Comparison of ENCODE assay signal across 11 cellular contexts in the genomic region with DNA sequence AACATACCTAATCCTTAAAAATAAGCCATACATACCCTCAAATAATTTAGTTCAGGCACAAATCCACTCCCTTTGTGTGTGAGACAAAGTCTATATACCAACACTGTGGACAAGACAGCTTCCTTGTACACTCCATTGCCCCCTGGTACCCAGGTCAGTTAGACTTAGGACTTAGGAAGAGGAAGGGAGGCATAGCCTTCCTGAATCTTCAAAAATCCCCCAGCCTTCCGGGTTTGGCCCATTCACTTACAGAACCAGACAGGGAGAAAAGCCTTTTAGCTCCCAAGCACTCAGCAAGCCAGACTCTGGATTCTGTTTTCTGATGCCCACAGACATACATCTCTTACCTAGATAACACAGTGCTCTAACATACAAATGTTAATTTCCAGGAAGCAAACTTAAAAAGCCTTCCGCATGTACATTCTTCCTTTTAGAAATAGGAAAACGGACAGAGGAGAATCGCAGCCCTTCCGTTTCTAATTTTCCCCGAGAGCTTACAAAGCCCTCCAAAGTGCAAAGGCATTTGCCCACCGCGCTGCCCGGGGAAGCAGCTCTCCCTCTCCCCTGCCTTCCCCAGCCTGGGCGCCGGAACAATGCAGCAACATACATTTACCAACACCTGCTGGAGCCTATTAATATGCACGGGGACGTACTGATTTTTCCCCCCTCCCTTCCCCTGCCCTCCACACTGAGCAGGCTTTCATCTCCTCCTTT.
A peak's percentile ranks its signal among the peaks of the same experiment; 100 is the strongest.
DNase-seq lines count a peak whose midpoint lies in the region; ATAC-seq and TF ChIP-seq lines count a peak whose summit lies in the region.
"Had no signal": no experiment of that assay in that cellular context is flagged by ENCODE, and none has a peak within 500 bp of the region (broad histone marks: within the 10 kb centered on the region; RNA-seq: fewer than 3 reads in every experiment).

No MANE protein-coding gene starts in this region.

- TF ChIP-seq CTCF in glutamatergic neuron (IDR thresholded peaks at IDR 0.05; ENCODE audit: partially characterized antibody, unreplicated experiment): no peak

- H3K27ac Mint-ChIP-seq in glutamatergic neuron (ENCODE audit: unreplicated experiment): peak overlapping the region; percentile 98
- H3K27ac Mint-ChIP-seq: activated naive CD8-positive, alpha-beta T cell had no signal

- peaks cover 37% of the 10 kb centered on the region for H3K4me1 ChIP-seq in ES-I3 (ENCODE audit: insufficient read depth, low read length)

- peak overlapping the region; percentile 87 for H3K4me3 Mint-ChIP-seq in glutamatergic neuron (ENCODE audit: unreplicated experiment)
- H3K4me3 Mint-ChIP-seq: activated naive CD8-positive, alpha-beta T cell had no signal

- no peaks in the 10 kb centered on the region for H3K9me3 ChIP-seq in ES-I3 (ENCODE audit: control insufficient read depth, insufficient read depth, low read length)
- H3K9me3 ChIP-seq: upper lobe of left lung had no signal

- peak overlapping the region; percentile 67 for H3K9ac ChIP-seq in ES-I3 (ENCODE audit: low read depth, low read length)

- peaks cover 18% of the 10 kb centered on the region for H3K9me3 Mint-ChIP-seq in glutamatergic neuron (ENCODE audit: unreplicated experiment)

- H3K27me3 Mint-ChIP-seq in glutamatergic neuron (ENCODE audit: unreplicated experiment): peaks cover 12% of the 10 kb centered on the region

- no peak for ATAC-seq in GM19324 (IDR thresholded peaks at IDR 0.05; ENCODE audit: low FRiP score, unreplicated experiment)

- DNase-seq in NCI-H82 (lab: John Stamatoyannopoulos, UW) (peak; percentile 83), glutamatergic neuron (peak; percentile 59), putamen (ENCODE audit: low spot score) (peak; percentile 50), AG08395 (ENCODE audit: low spot score) (no peak), GF-D8 (lab: John Stamatoyannopoulos, UW) (no peak), NCI-H446 treated with DMSO at 0.1 percent for 48 hours (lab: John Stamatoyannopoulos, UW) (no peak)
- DNase-seq: COR-L47 had no signal

- peaks cover 29% of the 10 kb centered on the region for H3K4me1 Mint-ChIP-seq in glutamatergic neuron (ENCODE audit: low read depth, unreplicated experiment)

- no peaks in the 10 kb centered on the region for H3K36me3 ChIP-seq in ES-I3 (ENCODE audit: insufficient read depth, low read length)
- H3K36me3 ChIP-seq: upper lobe of left lung had no signal

- no peaks in the 10 kb centered on the region for H3K36me3 Mint-ChIP-seq in glutamatergic neuron (ENCODE audit: unreplicated experiment)
- H3K36me3 Mint-ChIP-seq: activated naive CD8-positive, alpha-beta T cell had no signal

Comparison
In these comparisons a context has a peak if more than half of its experiments do, and no peak if none do; other contexts are left out.
1. DNase-seq: peak in NCI-H82 (single experiment), glutamatergic neuron (single experiment) and putamen (single experiment); none in AG08395 (single experiment), GF-D8 (single experiment) and NCI-H446 treated with DMSO at 0.1 percent for 48 hours (single experiment).